Comparison of ENCODE assay signal across 8 cellular contexts in the genomic region with DNA sequence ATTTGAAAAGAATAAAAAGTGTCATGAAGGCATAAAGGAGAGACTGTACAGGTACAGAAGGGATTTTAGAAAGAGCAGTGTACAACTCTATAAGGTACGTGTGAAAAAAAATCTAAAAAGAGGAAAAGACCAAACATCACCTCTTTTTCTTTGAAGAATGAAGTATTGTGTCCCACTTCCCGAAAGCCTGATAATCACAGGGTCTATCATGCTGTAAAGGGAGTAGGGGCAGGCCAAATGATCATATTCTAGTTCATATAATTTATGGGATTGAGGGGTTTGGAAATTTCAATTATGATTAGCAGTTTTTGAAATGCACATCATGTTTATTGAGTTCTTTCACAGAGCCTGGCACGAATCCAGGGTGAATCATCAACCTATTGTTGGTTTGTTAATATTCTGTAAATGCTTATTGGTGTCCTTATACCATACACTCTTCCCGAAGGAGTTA. TPM values are rescaled to one million over a fixed set of nuclear protein-coding genes. Genes with fewer than 3 reads are reported as not detected.
A peak's percentile ranks its signal among the peaks of the same experiment; 100 is the strongest.
DNase-seq lines count a peak whose midpoint lies in the region; ATAC-seq and TF ChIP-seq lines count a peak whose summit lies in the region.

No MANE protein-coding gene starts in this region.

- H3K27me3 ChIP-seq in BE2C: no peaks in the 10 kb centered on the region
- no peaks in the 10 kb centered on the region for H3K27me3 ChIP-seq in HAP-1 (ENCODE audit: low read depth)
- H3K27me3 ChIP-seq in RWPE2 (ENCODE audit: insufficient read depth, poor library complexity, severe bottlenecking): no peaks in the 10 kb centered on the region
- H3K27me3 ChIP-seq in duodenal mucosa (ENCODE audit: control insufficient read depth in 1 of 2, insufficient read depth in 2 of 2, low read length in 2 of 2): no peaks in the 10 kb centered on the region
- no peaks in the 10 kb centered on the region for H3K27me3 ChIP-seq in muscle layer of duodenum (ENCODE audit: low read depth, low read length)

- H3K4me1 ChIP-seq in BE2C (no peaks in the 10 kb centered on the region), HAP-1 (peaks cover 34% of the 10 kb centered on the region), RWPE2 (ENCODE audit: insufficient read depth, poor library complexity, severe bottlenecking) (peaks cover 55% of the 10 kb centered on the region), duodenal mucosa (ENCODE audit: control insufficient read depth in 1 of 2, insufficient read depth in 2 of 2, low read length in 2 of 2) (peaks cover 26 to 37% of the 10 kb centered on the region in 2 donors), muscle layer of duodenum (ENCODE audit: control insufficient read depth in 1 of 2, insufficient read depth in 2 of 2, low read length in 2 of 2) (peaks cover 21 to 23% of the 10 kb centered on the region in 2 donors)

- H3K4me3 ChIP-seq in BE2C (ENCODE audit: low read depth, low read length) (peak overlapping the region; percentile 61), HAP-1 (peak overlapping the region; percentile 56), RWPE2 (ENCODE audit: severe bottlenecking) (peak overlapping the region; percentile 57), duodenal mucosa (ENCODE audit: low read depth in 1 of 2, low read length in 2 of 2) (peak overlapping the region; percentile 57 to 75), muscle layer of duodenum (ENCODE audit: low read depth in 1 of 2, low read length in 2 of 2) (peak overlapping the region; percentile 60 to 76)

- ATAC-seq in RWPE2 (ENCODE audit: low read depth) (no peak), HG02840 (IDR thresholded peaks at IDR 0.05; ENCODE audit: low FRiP score, unreplicated experiment) (no peak), GM18858 (IDR thresholded peaks at IDR 0.05; ENCODE audit: unreplicated experiment) (no peak), HG02623 (IDR thresholded peaks at IDR 0.05; ENCODE audit: unreplicated experiment) (no peak)

- H3K36me3 ChIP-seq in BE2C: no peaks in the 10 kb centered on the region
- H3K36me3 ChIP-seq in HAP-1 (replicated peaks): no peaks in the 10 kb centered on the region
- H3K36me3 ChIP-seq in RWPE2 (ENCODE audit: low read depth): no peaks in the 10 kb centered on the region
- H3K36me3 ChIP-seq in duodenal mucosa (ENCODE audit: control insufficient read depth in 1 of 2, insufficient read depth in 2 of 2, low read length in 2 of 2): no peaks in the 10 kb centered on the region
- no peaks in the 10 kb centered on the region for H3K36me3 ChIP-seq in muscle layer of duodenum (ENCODE audit: control insufficient read depth in 1 of 2, insufficient read depth in 2 of 2, low read length in 2 of 2)

- H3K9me3 ChIP-seq in BE2C (no peaks in the 10 kb centered on the region), HAP-1 (no peaks in the 10 kb centered on the region), RWPE2 (ENCODE audit: severe bottlenecking) (no peaks in the 10 kb centered on the region), duodenal mucosa (ENCODE audit: control insufficient read depth in 1 of 2, low read length in 2 of 2) (no peaks in the 10 kb centered on the region), muscle layer of duodenum (ENCODE audit: control insufficient read depth in 1 of 2, low read length in 2 of 2) (no peaks in the 10 kb centered on the region)

- TF ChIP-seq CTCF in BE2C (IDR thresholded peaks at IDR 0.05; ENCODE audit: low read depth, low read length) (no peak), RWPE2 (IDR thresholded peaks at IDR 0.05; ENCODE audit: poor library complexity, severe bottlenecking) (no peak)

- in situ Hi-C loops in HAP-1 (cut with MboI; ENCODE audit: low sequenced_read_pairs): no loop called here

- peak overlapping the region; percentile 48 to 67 for H3K9ac ChIP-seq in duodenal mucosa (ENCODE audit: low read depth in 1 of 2, low read length in 2 of 2)

- peak overlapping the region; percentile 91 for H3K27ac ChIP-seq in RWPE2 (ENCODE audit: poor library complexity, severe bottlenecking)
- peak overlapping the region; percentile 85 for H3K27ac ChIP-seq in duodenal mucosa (ENCODE audit: low read depth, low read length)
- H3K27ac ChIP-seq in muscle layer of duodenum (ENCODE audit: low read length): peak overlapping the region; percentile 93

- peak; percentile 33 for DNase-seq in BE2C
- DNase-seq in HAP-1 (ENCODE audit: low spot score in 2 of 2): peak in 1 of 2 experiments; percentile 72
- peak; percentile 86 for DNase-seq in RWPE2 (ENCODE audit: low spot score)

RNA-seq across cellular contexts. Expression of gene RERE, which starts 0.9 kb away (rescaled TPM):
- polyA plus RNA-seq in BE2C (2012; ENCODE audit: insufficient read depth, insufficient read length, low read depth): 44.0 TPM
